ENCODE assay signal across 17 cellular contexts in genomic region chr3:71890356-71890931, GRCh38.
"Had no signal": no experiment of that assay in that cellular context is flagged by ENCODE, and none has a peak within 500 bp of the region (broad histone marks: within the 10 kb centered on the region; RNA-seq: fewer than 3 reads in every experiment).

No MANE protein-coding gene starts in this region.

- FAIRE-seq: endometrium had no signal

- DNase-seq: effector memory CD4-positive, alpha-beta T cell; esophagus squamous epithelium; foreskin fibroblast; head of caudate nucleus; islet precursor cell; mesendoderm; naive B cell; nephron progenitor cell; psoas muscle; retina; sigmoid colon; stimulated activated CD4-positive, alpha-beta T cell treated with anti-CD3 and anti-CD28 coated beads, Interleukin-12 subunit alpha, Interleukin-12 subunit beta, amount 100 ng/mL, for 4 hours; stimulated activated naive CD4-positive, alpha-beta T cell; uterus had no signal

- H3K9me3 ChIP-seq: esophagus squamous epithelium, psoas muscle, sigmoid colon, upper lobe of left lung, uterus had no signal

- H3K4me3 ChIP-seq: esophagus squamous epithelium, psoas muscle, sigmoid colon, skin epidermis, upper lobe of left lung, uterus had no signal

- H3K27ac ChIP-seq: psoas muscle, skin epidermis, upper lobe of left lung, uterus had no signal

- ATAC-seq: psoas muscle had no signal

- H3K4me1 ChIP-seq: psoas muscle, sigmoid colon, upper lobe of left lung, uterus had no signal

- H3K36me3 ChIP-seq: esophagus squamous epithelium, sigmoid colon, upper lobe of left lung, uterus had no signal

- H3K27me3 ChIP-seq: sigmoid colon, upper lobe of left lung, uterus had no signal
